In the genomic region with DNA sequence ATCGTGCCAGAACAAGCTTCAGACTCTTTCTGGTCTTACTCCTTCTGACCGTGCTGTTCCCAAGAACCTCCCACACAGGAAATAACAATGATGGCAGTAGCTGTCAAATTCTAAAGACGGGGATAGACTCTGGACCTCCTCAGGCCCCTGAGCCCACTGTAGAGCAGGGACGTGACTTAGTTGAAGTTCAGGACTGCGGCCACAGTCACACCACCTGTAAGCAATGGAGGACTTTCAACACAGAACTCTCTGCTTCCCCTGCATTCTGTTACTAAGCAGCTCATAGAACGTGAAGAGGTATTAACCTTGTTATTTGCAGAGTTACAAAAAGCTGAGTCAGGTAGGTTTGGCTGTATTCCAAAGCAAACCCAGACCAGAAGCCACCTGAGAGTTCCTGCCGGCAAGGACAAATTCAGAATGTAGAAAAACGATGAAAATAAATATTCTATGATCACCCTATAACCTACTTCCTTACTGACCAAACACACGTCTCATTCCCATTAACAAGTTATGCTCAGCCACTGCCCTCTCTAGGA, we compare ENCODE assay signal across 13 cellular contexts. TPM values are rescaled to one million over a fixed set of nuclear protein-coding genes. Genes with fewer than 3 reads are reported as not detected.
DNase-seq lines count a peak whose midpoint lies in the region; ATAC-seq, FAIRE-seq and TF ChIP-seq lines count a peak whose summit lies in the region.
"Had no signal": no experiment of that assay in that cellular context is flagged by ENCODE, and none has a peak within 500 bp of the region (broad histone marks: within the 10 kb centered on the region; RNA-seq: fewer than 3 reads in every experiment).

No MANE protein-coding gene starts in this region.

- H3K4me2 ChIP-seq in Loucy (ENCODE audit: low read depth, low read length, poor library complexity, severe bottlenecking): no peak overlapping the region
- peak overlapping the region; percentile 64 for H3K4me2 ChIP-seq in PC-3 (ENCODE audit: low read length)

- H4K20me1 ChIP-seq in Loucy (ENCODE audit: insufficient read depth, low read length, poor library complexity, severe bottlenecking): no peaks in the 10 kb centered on the region
- no peaks in the 10 kb centered on the region for H4K20me1 ChIP-seq in PC-3 (ENCODE audit: low read length)

- H3K79me2 ChIP-seq in Loucy (ENCODE audit: insufficient read depth, low read length): no peaks in the 10 kb centered on the region
- peaks cover 46% of the 10 kb centered on the region for H3K79me2 ChIP-seq in PC-3 (ENCODE audit: low read length)

- peak overlapping the region; percentile 15; the same call in 1 of the 2 replicates for H2AFZ ChIP-seq in Loucy (ENCODE audit: low read length)
- H2AFZ ChIP-seq in PC-3 (ENCODE audit: low read length): no peak overlapping the region

- CTCF ChIA-PET in PC-3 (lab: Charles Lee): interaction anchor here (0.6 to 1.0 kb wide), 2 partner anchors 9 to 43 kb away, joined by 6 read pairs; no protein-coding TSS in a partner anchor

- H3K27ac ChIP-seq in PC-3 (ENCODE audit: low read length): peak overlapping the region; percentile 96
- H3K27ac ChIP-seq in transverse colon: peak overlapping the region; percentile 42 to 50 (median 44)
- H3K27ac ChIP-seq: cardiac muscle cell had no signal

- TF ChIP-seq CTCF in Loucy (conservative IDR thresholded peaks at IDR 0.05; ENCODE audit: low read length) (no peak), PC-3 (conservative IDR thresholded peaks at IDR 0.05; ENCODE audit: low read depth, low read length) (peak; percentile 49; the same call in 1 of the 2 replicates), transverse colon (IDR thresholded peaks at IDR 0.05) (no peak)

- H3K9ac ChIP-seq in Loucy (ENCODE audit: low read depth, low read length, poor library complexity, severe bottlenecking) (no peak overlapping the region), PC-3 (ENCODE audit: low read length) (peak overlapping the region; percentile 76)

- H3K9me2 ChIP-seq in Loucy (replicated peaks; ENCODE audit: low read depth, low read length) (no peaks in the 10 kb centered on the region), PC-3 (replicated peaks; ENCODE audit: low read length) (no peaks in the 10 kb centered on the region)

- peaks cover 7% of the 10 kb centered on the region for H3K4me1 ChIP-seq in Loucy (ENCODE audit: insufficient read depth, low read length, poor library complexity, severe bottlenecking)
- peaks cover 74% of the 10 kb centered on the region for H3K4me1 ChIP-seq in PC-3 (ENCODE audit: insufficient read depth, low read length)
- peaks cover 6 to 15% (median 7%) of the 10 kb centered on the region in 4 donors for H3K4me1 ChIP-seq in transverse colon

- peak; percentile 65 for ATAC-seq in PC-3

- TF ChIP-seq POLR2A in transverse colon (IDR thresholded peaks at IDR 0.05): no peak

- H3K36me3 ChIP-seq in Loucy (ENCODE audit: insufficient read depth, low read length) (no peaks in the 10 kb centered on the region), PC-3 (ENCODE audit: low read depth, low read length) (peaks cover 20% of the 10 kb centered on the region), transverse colon (no peaks in the 10 kb centered on the region)
- H3K36me3 ChIP-seq: cardiac muscle cell had no signal

- H3K27me3 ChIP-seq in Loucy (ENCODE audit: insufficient read depth, low read length, poor library complexity, severe bottlenecking) (no peaks in the 10 kb centered on the region), PC-3 (ENCODE audit: low read length) (no peaks in the 10 kb centered on the region), transverse colon (no peaks in the 10 kb centered on the region)
- H3K27me3 ChIP-seq: cardiac muscle cell had no signal

- POLR2A ChIA-PET in PC-3 (lab: Charles Lee; ENCODE audit: unreplicated experiment): interaction anchor here (0.5 to 1.0 kb wide), 3 partner anchors 11 to 42 kb away, joined by 3 to 8 read pairs (median 4); no protein-coding TSS in a partner anchor

- intact Hi-C loops in PC-3 (cut with micrococcal nuclease): loop anchor here (1.0 kb wide), 3 partner anchors 20 to 40 kb away; no protein-coding TSS in a partner anchor
- intact Hi-C loops in transverse colon (cut with DNase I; ENCODE audit: low total_unique reads): no loop called here

- WGBS in transverse colon (ENCODE audit: low coverage in 1 of 2), 2 donors: 21 to 34% methylated on average over 3 to 9 of the region's 9 CpGs

- TF ChIP-seq EP300 in transverse colon (IDR thresholded peaks at IDR 0.05; ENCODE audit: low read depth): no peak

- DNase-seq in PC-3 (peak; percentile 99), transverse colon (no peak), SHP77 treated with DMSO at 0.1 percent for 48 hours (lab: John Stamatoyannopoulos, UW) (no peak), HK-2 (ENCODE audit: unreplicated experiment) (no peak), epidermal melanocyte (ENCODE audit: insufficient read length, low spot score) (no peak)
- DNase-seq: foreskin melanocyte; NCI-H524; stimulated activated naive CD4-positive, alpha-beta T cell treated with Interleukin-2 at 50 U/mL for 16 hours had no signal

- H3K4me3 ChIP-seq in Loucy (ENCODE audit: low read length, poor library complexity, severe bottlenecking): no peak overlapping the region
- peak overlapping the region; percentile 21; the same call in 1 of the 2 replicates for H3K4me3 ChIP-seq in PC-3 (ENCODE audit: low read length)
- no peak overlapping the region for H3K4me3 ChIP-seq in transverse colon
- H3K4me3 ChIP-seq: cardiac muscle cell had no signal

- no TSS peak for BruUV-seq in PC-3 (replicated peaks; lab: Mats Ljungman, UMichigan)

- H3F3A ChIP-seq in Loucy (ENCODE audit: low read depth): no peaks in the 10 kb centered on the region
- H3F3A ChIP-seq in PC-3 (ENCODE audit: low read length, unreplicated experiment): peaks cover 7% of the 10 kb centered on the region

- in situ Hi-C loops in transverse colon (cut with MboI; ENCODE audit: low pct_ligation_motif_present in 1 of 4, low pct_unique_long_range_greater_than_20kb in 1 of 4, low sequenced_read_pairs in 3 of 4): no loop called here

- no peaks in the 10 kb centered on the region for H3K9me3 ChIP-seq in Loucy (ENCODE audit: insufficient read depth, low read depth, low read length)
- no peaks in the 10 kb centered on the region for H3K9me3 ChIP-seq in PC-3 (ENCODE audit: low read length)
- no peaks in the 10 kb centered on the region for H3K9me3 ChIP-seq in transverse colon

- FAIRE-seq in islet of Langerhans (lab: Jason Lieb, UNC): peak; percentile 98
- FAIRE-seq: H1 had no signal

RNA-seq across cellular contexts. Expression of gene TMEM45B, which starts 12.7 kb away (rescaled TPM):
- total RNA-seq in PC-3 (2014; rRNA removed): 24.0 and 30.4 TPM in 2 replicates
- total RNA-seq in transverse colon: 100 to 1,000 TPM in 3 of 4 donors, 10 to 100 TPM in 1; 42.2 to 336 (median 205) TPM
- total RNA-seq: G401, H1 had no signal
